16 cellular contexts compared by ENCODE assay signal in the genomic region with DNA sequence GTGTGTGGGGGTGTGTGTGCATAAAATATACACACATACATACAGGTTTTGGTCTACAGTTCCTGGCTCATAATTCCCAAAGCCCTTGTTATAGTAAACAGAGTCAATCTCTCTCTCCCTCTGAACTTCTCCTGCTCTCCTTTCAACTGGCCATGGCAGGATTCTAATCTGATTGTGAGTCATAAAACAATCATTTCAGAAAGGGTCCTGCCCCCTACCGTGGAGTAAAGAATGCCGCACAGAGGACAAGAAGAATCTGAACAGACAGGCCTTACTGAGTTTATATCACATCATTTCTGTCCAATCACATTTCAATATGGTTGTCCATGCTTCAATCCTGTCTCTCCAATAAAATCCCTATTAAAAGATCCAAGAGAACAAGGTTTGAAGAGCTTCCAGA.
DNase-seq lines count a peak whose midpoint lies in the region; TF ChIP-seq lines count a peak whose summit lies in the region.
"Had no signal": no experiment of that assay in that cellular context is flagged by ENCODE, and none has a peak within 500 bp of the region (broad histone marks: within the 10 kb centered on the region; RNA-seq: fewer than 3 reads in every experiment).

No MANE protein-coding gene starts in this region.

- no TSS peak for BruUV-seq in MCF 10A (replicated peaks; lab: Mats Ljungman, UMichigan)

- H3K4me3 ChIP-seq in breast epithelium = no peak overlapping the region
- H3K4me3 ChIP-seq in fibroblast of mammary gland (ENCODE audit: control insufficient read depth, low read depth, low read length) = no peak overlapping the region
- no peak overlapping the region for H3K4me3 ChIP-seq in smooth muscle cell
- H3K4me3 ChIP-seq: vagina had no signal

- H3K4me1 Mint-ChIP-seq in MCF 10A (ENCODE audit: insufficient read depth, unreplicated experiment) = no peaks in the 10 kb centered on the region
- H3K4me1 Mint-ChIP-seq: activated T-helper 17 cell treated with anti-CD3 and anti-CD28 coated beads, Interleukin-2, amount 50 U/mL, for 72 hours; nephron had no signal

- CTCF ChIA-PET in MCF 10A (lab: Yijun Ruan, JAX) = no interaction called here

- H3K4me1 ChIP-seq in breast epithelium (no peaks in the 10 kb centered on the region), smooth muscle cell (ENCODE audit: low read depth) (no peaks in the 10 kb centered on the region)
- H3K4me1 ChIP-seq: vagina had no signal

- H3K27me3 ChIP-seq in breast epithelium (no peaks in the 10 kb centered on the region), smooth muscle cell (ENCODE audit: low read depth) (no peaks in the 10 kb centered on the region)
- H3K27me3 ChIP-seq: vagina had no signal

- H3K36me3 ChIP-seq in breast epithelium (no peaks in the 10 kb centered on the region), smooth muscle cell (ENCODE audit: low read depth) (no peaks in the 10 kb centered on the region)
- H3K36me3 ChIP-seq: vagina had no signal

- H3K27ac ChIP-seq in breast epithelium (no peak overlapping the region), smooth muscle cell (ENCODE audit: low read depth) (no peak overlapping the region)
- H3K27ac ChIP-seq: vagina had no signal

- H2AFZ ChIP-seq in smooth muscle cell (ENCODE audit: low read depth) = no peak overlapping the region

- H3K9ac ChIP-seq in smooth muscle cell (ENCODE audit: low read depth) = no peak overlapping the region

- H3K36me3 Mint-ChIP-seq in MCF 10A (ENCODE audit: insufficient read depth, unreplicated experiment) = no peaks in the 10 kb centered on the region

- no peak overlapping the region for H3K27ac Mint-ChIP-seq in MCF 10A (ENCODE audit: low read depth, unreplicated experiment)
- H3K27ac Mint-ChIP-seq: activated T-helper 17 cell treated with anti-CD3 and anti-CD28 coated beads, Interleukin-2, amount 50 U/mL, for 72 hours; nephron had no signal

- POLR2A ChIA-PET in MCF 10A (lab: Yijun Ruan, JAX) = no interaction called here

- TF ChIP-seq CTCF in MCF 10A (IDR thresholded peaks at IDR 0.05; ENCODE audit: unreplicated experiment) (no peak), breast epithelium (IDR thresholded peaks at IDR 0.05) (no peak), fibroblast of mammary gland (conservative IDR thresholded peaks at IDR 0.05; ENCODE audit: control insufficient read depth, insufficient read depth, low read depth, low read length) (no peak), smooth muscle cell (IDR thresholded peaks at IDR 0.05; ENCODE audit: borderline replicate concordance, insufficient read depth, poor library complexity, severe bottlenecking) (peak; percentile 28)

- no peak for TF ChIP-seq POLR2A in breast epithelium (IDR thresholded peaks at IDR 0.05)

- no peaks in the 10 kb centered on the region for H3K9me3 Mint-ChIP-seq in MCF 10A (ENCODE audit: unreplicated experiment)

- 2% methylated on average over 2 of the region's 2 CpGs for WGBS in smooth muscle cell (ENCODE audit: low lambda C conversion rate)

- intact Hi-C loops in MCF 10A (cut with micrococcal nuclease) = no loop called here
- intact Hi-C loops in breast epithelium (cut with DNase I; ENCODE audit: low total_unique reads) = no loop called here

- H3K4me3 Mint-ChIP-seq in MCF 10A (ENCODE audit: unreplicated experiment) = no peak overlapping the region
- H3K4me3 Mint-ChIP-seq: activated T-helper 17 cell treated with anti-CD3 and anti-CD28 coated beads, Interleukin-2, amount 50 U/mL, for 72 hours; nephron had no signal

- H3K4me2 ChIP-seq in smooth muscle cell = no peak overlapping the region

- no peaks in the 10 kb centered on the region for H3K79me2 ChIP-seq in smooth muscle cell (ENCODE audit: low read depth)

- DNase-seq in MCF 10A (ENCODE audit: unreplicated experiment) (peak; percentile 32), breast epithelium (ENCODE audit: low spot score in 2 of 2) (no peak), RPMI7951 (ENCODE audit: low read depth) (peak; percentile 69), fibroblast of mammary gland (ENCODE audit: low read depth) (peak; percentile 18), smooth muscle cell (lab: John Stamatoyannopoulos, UW; ENCODE audit: unreplicated experiment) (no peak), NCI-H446 treated with DMSO at 0.1 percent for 48 hours (lab: John Stamatoyannopoulos, UW) (no peak), HuH-7.5 (ENCODE audit: low spot score) (no peak), DMS153 treated with DMSO at 0.1 percent for 48 hours (lab: John Stamatoyannopoulos, UW; ENCODE audit: unreplicated experiment) (no peak)
- DNase-seq: foreskin melanocyte; left cardiac atrium; NCI-H1092; NCI-H510A treated with DMSO at 0.1 percent for 48 hours; stimulated activated CD4-positive, alpha-beta T cell treated with anti-CD3 and anti-CD28 coated beads, Interleukin-15, amount 100 ng/mL, for 24 hours had no signal

- no peaks in the 10 kb centered on the region for H3F3A ChIP-seq in smooth muscle cell (ENCODE audit: low read depth)

- peaks cover 31% of the 10 kb centered on the region for H3K27me3 Mint-ChIP-seq in MCF 10A (ENCODE audit: insufficient read depth, unreplicated experiment)
- H3K27me3 Mint-ChIP-seq: activated T-helper 17 cell treated with anti-CD3 and anti-CD28 coated beads, Interleukin-2, amount 50 U/mL, for 72 hours had no signal

- H3K9me3 ChIP-seq in breast epithelium (peaks cover 0 to 3% of the 10 kb centered on the region in 2 donors), smooth muscle cell (replicated peaks; ENCODE audit: low read depth) (no peaks in the 10 kb centered on the region)
- H3K9me3 ChIP-seq: vagina had no signal

- no peaks in the 10 kb centered on the region for H4K20me1 ChIP-seq in smooth muscle cell (ENCODE audit: low read depth)

Comparison
In these comparisons a context has a peak if more than half of its experiments do, and no peak if none do; other contexts are left out.
1. DNase-seq: peak in MCF 10A (single experiment), RPMI7951 (single experiment) and fibroblast of mammary gland (single experiment); none in breast epithelium (0 of 2), smooth muscle cell (single experiment), NCI-H446 treated with DMSO at 0.1 percent for 48 hours (single experiment), HuH-7.5 (single experiment) and DMS153 treated with DMSO at 0.1 percent for 48 hours (single experiment).